ENCODE assay signal across 15 cellular contexts in the genomic region with DNA sequence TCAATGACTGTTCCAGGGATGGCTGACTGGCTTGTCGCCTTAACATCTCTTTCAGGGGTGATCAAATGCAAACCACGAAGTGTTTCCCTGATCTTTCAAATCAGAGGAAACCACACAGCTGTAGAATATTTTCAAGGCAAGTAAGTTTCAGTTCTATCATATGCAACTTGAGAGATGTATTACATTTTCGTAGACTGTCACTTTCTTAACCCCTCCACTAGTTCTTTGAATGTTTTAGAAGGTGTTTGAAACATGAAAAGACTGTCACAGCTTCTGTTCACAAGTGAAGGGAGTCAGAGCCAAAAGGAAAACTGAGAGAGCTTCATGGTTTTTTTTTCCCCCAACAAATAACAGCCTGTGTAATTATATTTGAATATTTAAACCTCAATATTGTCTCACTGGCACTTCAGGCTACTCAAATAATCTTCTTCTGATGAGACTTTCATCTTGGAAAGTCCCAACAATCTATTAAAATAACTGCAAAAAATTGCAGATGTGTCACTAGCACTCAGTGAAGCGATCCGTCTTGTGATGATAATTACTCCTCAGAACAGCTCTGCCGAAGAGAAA. TPM values are rescaled to one million over a fixed set of nuclear protein-coding genes. Genes with fewer than 3 reads are reported as not detected.
DNase-seq lines count a peak whose midpoint lies in the region; ATAC-seq and TF ChIP-seq lines count a peak whose summit lies in the region.
"Had no signal": no experiment of that assay in that cellular context is flagged by ENCODE, and none has a peak within 500 bp of the region (broad histone marks: within the 10 kb centered on the region; RNA-seq: fewer than 3 reads in every experiment).

No MANE protein-coding gene starts in this region.

- H3K4me3 ChIP-seq in right lobe of liver: no peak overlapping the region
- H3K4me3 ChIP-seq: smooth muscle cell had no signal

- no peaks in the 10 kb centered on the region for H3K9me3 Mint-ChIP-seq in activated naive CD8-positive, alpha-beta T cell treated with anti-CD3 and anti-CD28 coated beads, Interleukin-2, amount 10 ng/mL, durations not matched to agents 7 days and 5 days
- H3K9me3 Mint-ChIP-seq: activated naive CD4-positive, alpha-beta T cell treated with anti-CD3 and anti-CD28 coated beads, Interleukin-2, amount 10 ng/mL, durations not matched to agents 7 days and 5 days had no signal

- no peaks in the 10 kb centered on the region for H3K36me3 ChIP-seq in right lobe of liver

- peak overlapping the region; percentile 11 for H3K4me3 Mint-ChIP-seq in activated naive CD8-positive, alpha-beta T cell treated with anti-CD3 and anti-CD28 coated beads, Interleukin-2, amount 10 ng/mL, durations not matched to agents 7 days and 5 days
- H3K4me3 Mint-ChIP-seq: activated naive CD4-positive, alpha-beta T cell treated with anti-CD3 and anti-CD28 coated beads, Interleukin-2, amount 10 ng/mL, durations not matched to agents 7 days and 5 days had no signal

- intact Hi-C loops in right lobe of liver (cut with DNase I): no loop called here

- H3K36me3 Mint-ChIP-seq in activated naive CD8-positive, alpha-beta T cell treated with anti-CD3 and anti-CD28 coated beads, Interleukin-2, amount 10 ng/mL, durations not matched to agents 7 days and 5 days: peaks cover 2% of the 10 kb centered on the region
- H3K36me3 Mint-ChIP-seq: activated naive CD4-positive, alpha-beta T cell treated with anti-CD3 and anti-CD28 coated beads, Interleukin-2, amount 10 ng/mL, durations not matched to agents 7 days and 5 days had no signal

- peaks cover 10% of the 10 kb centered on the region for H3K4me1 Mint-ChIP-seq in activated naive CD8-positive, alpha-beta T cell treated with anti-CD3 and anti-CD28 coated beads, Interleukin-2, amount 10 ng/mL, durations not matched to agents 7 days and 5 days

- no peak for DNase-seq in activated naive CD8-positive, alpha-beta T cell treated with anti-CD3 and anti-CD28 coated beads, Interleukin-2, amount 10 ng/mL, durations not matched to agents 7 days and 5 days
- DNase-seq in SW480 (ENCODE audit: low spot score) (no peak), right lobe of liver (no peak)
- DNase-seq: activated naive CD4-positive, alpha-beta T cell treated with anti-CD3 and anti-CD28 coated beads, Interleukin-2, amount 10 ng/mL, durations not matched to agents 7 days and 5 days; COR-L47; dermis blood vessel endothelial cell; glutamatergic neuron; mesendoderm; NCI-H2081 treated with DMSO at 0.1 percent for 48 hours had no signal

- H3K27ac ChIP-seq in right lobe of liver: no peak overlapping the region

- no peak overlapping the region for H3K27ac Mint-ChIP-seq in activated naive CD8-positive, alpha-beta T cell treated with anti-CD3 and anti-CD28 coated beads, Interleukin-2, amount 10 ng/mL, durations not matched to agents 7 days and 5 days
- H3K27ac Mint-ChIP-seq: activated naive CD4-positive, alpha-beta T cell treated with anti-CD3 and anti-CD28 coated beads, Interleukin-2, amount 10 ng/mL, durations not matched to agents 7 days and 5 days had no signal

- H3K9me3 ChIP-seq in right lobe of liver: no peaks in the 10 kb centered on the region

- TF ChIP-seq POLR2A in right lobe of liver (IDR thresholded peaks at IDR 0.05): no peak

- no peaks in the 10 kb centered on the region for H3K4me1 ChIP-seq in right lobe of liver

- no peak for TF ChIP-seq CTCF in right lobe of liver (IDR thresholded peaks at IDR 0.05)

- no peaks in the 10 kb centered on the region for H3K27me3 ChIP-seq in right lobe of liver

- POLR2A ChIA-PET in activated naive CD8-positive, alpha-beta T cell treated with anti-CD3 and anti-CD28 coated beads, Interleukin-2, amount 10 ng/mL, durations not matched to agents 7 days and 5 days (lab: Charles Lee): no interaction called here

- H3K27me3 Mint-ChIP-seq in activated naive CD8-positive, alpha-beta T cell treated with anti-CD3 and anti-CD28 coated beads, Interleukin-2, amount 10 ng/mL, durations not matched to agents 7 days and 5 days: peaks cover 38% of the 10 kb centered on the region

- ATAC-seq in GM18498 (IDR thresholded peaks at IDR 0.05; ENCODE audit: unreplicated experiment) (peak; percentile 78), GM19467 (IDR thresholded peaks at IDR 0.05; ENCODE audit: unreplicated experiment) (peak; percentile 68), HG03060 (IDR thresholded peaks at IDR 0.05; ENCODE audit: low read depth, unreplicated experiment) (peak; percentile 61), GM21786 (IDR thresholded peaks at IDR 0.05; ENCODE audit: unreplicated experiment) (no peak), HG03039 (IDR thresholded peaks at IDR 0.05; ENCODE audit: unreplicated experiment) (no peak), right lobe of liver (no peak)
- ATAC-seq in activated naive CD8-positive, alpha-beta T cell treated with anti-CD3 and anti-CD28 coated beads, Interleukin-2, amount 10 ng/mL, durations not matched to agents 7 days and 5 days (ENCODE audit: low read depth): peak; percentile 58

- 47% methylated on average over 6 of the region's 6 CpGs for WGBS in right lobe of liver (ENCODE audit: insufficient coverage, low coverage, low lambda C conversion rate, missing lambda C conversion rate)

RNA-seq across cellular contexts. Expression of gene CAPN7, which starts 25.9 kb away (rescaled TPM):
- total RNA-seq in activated naive CD8-positive, alpha-beta T cell treated with anti-CD3 and anti-CD28 coated beads, Interleukin-2, amount 10 ng/mL, durations not matched to agents 7 days and 5 days: 10 to 100 TPM; 51.8 to 52.3 TPM
- 10 to 100 TPM; 20.1 to 32.8 (median 23.1) TPM for total RNA-seq in right lobe of liver

Comparison
In these comparisons a context has a peak if more than half of its experiments do, and no peak if none do; other contexts are left out.
1. ATAC-seq: peak in GM18498 (single experiment), GM19467 (single experiment), HG03060 (single experiment) and activated naive CD8-positive, alpha-beta T cell treated with anti-CD3 and anti-CD28 coated beads, Interleukin-2, amount 10 ng/mL, durations not matched to agents 7 days and 5 days (single experiment); none in GM21786 (single experiment), HG03039 (single experiment) and right lobe of liver (0 of 4).